1 cellular context compared by ENCODE assay signal in genomic region chr14:48086516-48086915, GRCh38.
TF ChIP-seq lines count a peak whose summit lies in the region.

No MANE protein-coding gene starts in this region.

TF ChIP-seq in GM23338, 12 proteins besides CTCF, POLR2A, EP300 and RAD21 (continued from another document):
- TF ChIP-seq ZNF462 (CRISPR knock-in tag; IDR thresholded peaks at IDR 0.05), result no peak
- no peak for TF ChIP-seq ZNF114 (CRISPR knock-in tag; IDR thresholded peaks at IDR 0.05)
- no peak for TF ChIP-seq JUNB (IDR thresholded peaks at IDR 0.05; ENCODE audit: unreplicated experiment)
